13 cellular contexts compared by ENCODE assay signal in genomic region chr11:9396752-9397151, GRCh38. TPM values are rescaled to one million over a fixed set of nuclear protein-coding genes. Genes with fewer than 3 reads are reported as not detected.
DNase-seq lines count a peak whose midpoint lies in the region; ATAC-seq and TF ChIP-seq lines count a peak whose summit lies in the region.
"Had no signal": no experiment of that assay in that cellular context is flagged by ENCODE, and none has a peak within 500 bp of the region (broad histone marks: within the 10 kb centered on the region; RNA-seq: fewer than 3 reads in every experiment).

No MANE protein-coding gene starts in this region.

- H3K27ac Mint-ChIP-seq in activated CD8-positive, alpha-beta T cell treated with anti-CD3 and anti-CD28 coated beads for 36 hours: peak overlapping the region; percentile 64

- no peak for TF ChIP-seq CTCF in cardiac muscle cell (IDR thresholded peaks at IDR 0.05; ENCODE audit: low read depth, low read length)
- TF ChIP-seq CTCF in heart right ventricle (IDR thresholded peaks at IDR 0.05): no peak
- no peak for TF ChIP-seq CTCF in activated CD8-positive, alpha-beta T cell treated with anti-CD3 and anti-CD28 coated beads for 36 hours (IDR thresholded peaks at IDR 0.05)
- no peak for TF ChIP-seq CTCF in upper lobe of left lung (IDR thresholded peaks at IDR 0.05)

- CTCF ChIA-PET in activated CD8-positive, alpha-beta T cell treated with anti-CD3 and anti-CD28 coated beads for 36 hours (lab: Charles Lee): no interaction called here

- no peak for ATAC-seq in heart right ventricle
- peak; percentile 52 for ATAC-seq in HG02840 (IDR thresholded peaks at IDR 0.05; ENCODE audit: low FRiP score, unreplicated experiment)
- peak; percentile 67 for ATAC-seq in activated CD8-positive, alpha-beta T cell treated with anti-CD3 and anti-CD28 coated beads for 36 hours
- ATAC-seq in HG02763 (IDR thresholded peaks at IDR 0.05; ENCODE audit: unreplicated experiment): no peak
- no peak for ATAC-seq in upper lobe of left lung (ENCODE audit: low FRiP score in 2 of 2)
- ATAC-seq: left lobe of liver had no signal

- no peaks in the 10 kb centered on the region for H3K27me3 Mint-ChIP-seq in activated CD8-positive, alpha-beta T cell treated with anti-CD3 and anti-CD28 coated beads for 36 hours

- intact Hi-C loops in heart right ventricle (cut with DNase I): no loop called here
- intact Hi-C loops in activated CD8-positive, alpha-beta T cell treated with anti-CD3 and anti-CD28 coated beads for 36 hours (cut with micrococcal nuclease): loop anchor here (10.0 kb wide), 1 partner anchor 112 kb away; no protein-coding TSS in a partner anchor

- H3K4me3 ChIP-seq in cardiac muscle cell (no peak overlapping the region), heart right ventricle (no peak overlapping the region), upper lobe of left lung (no peak overlapping the region)

- DNase-seq in cardiac muscle cell (ENCODE audit: low read depth in 1 of 2, low spot score in 1 of 2) (no peak), heart right ventricle (no peak), hepatic stellate cell (ENCODE audit: low spot score) (no peak), cortex of kidney (lab: John Stamatoyannopoulos, UW) (no peak), upper lobe of left lung (no peak)
- no peak for DNase-seq in activated CD8-positive, alpha-beta T cell treated with anti-CD3 and anti-CD28 coated beads for 36 hours
- DNase-seq: activated CD8-positive, alpha-beta memory T cell treated with anti-CD3 and anti-CD28 coated beads, Interleukin-2, amount 50 U/mL, for 48 hours; foreskin fibroblast; NCI-H69 had no signal

- no peak overlapping the region for H3K4me3 Mint-ChIP-seq in activated CD8-positive, alpha-beta T cell treated with anti-CD3 and anti-CD28 coated beads for 36 hours

- H3K36me3 Mint-ChIP-seq in activated CD8-positive, alpha-beta T cell treated with anti-CD3 and anti-CD28 coated beads for 36 hours (ENCODE audit: low read depth): peaks cover 42% of the 10 kb centered on the region

- TF ChIP-seq POLR2A in upper lobe of left lung (IDR thresholded peaks at IDR 0.05): no peak

- TF ChIP-seq EP300 in upper lobe of left lung (IDR thresholded peaks at IDR 0.05): no peak

- WGBS in heart right ventricle, 2 donors: 94 to 95% methylated on average over 3 of the region's 3 CpGs
- WGBS in upper lobe of left lung, 2 donors: 96 to 98% methylated on average over 3 of the region's 3 CpGs

- H3K27ac ChIP-seq in cardiac muscle cell (peak overlapping the region; percentile 37), heart right ventricle (no peak overlapping the region), upper lobe of left lung (no peak overlapping the region)
- H3K27ac ChIP-seq: parathyroid adenoma had no signal

- no peaks in the 10 kb centered on the region for H3K9me3 Mint-ChIP-seq in activated CD8-positive, alpha-beta T cell treated with anti-CD3 and anti-CD28 coated beads for 36 hours

- no peaks in the 10 kb centered on the region for H3K9me3 ChIP-seq in cardiac muscle cell (ENCODE audit: low read depth)
- no peaks in the 10 kb centered on the region for H3K9me3 ChIP-seq in heart right ventricle
- no peaks in the 10 kb centered on the region for H3K9me3 ChIP-seq in upper lobe of left lung

- H3K27me3 ChIP-seq in cardiac muscle cell: no peaks in the 10 kb centered on the region
- H3K27me3 ChIP-seq in heart right ventricle: no peaks in the 10 kb centered on the region
- H3K27me3 ChIP-seq in upper lobe of left lung: no peaks in the 10 kb centered on the region

- H3K4me1 ChIP-seq in cardiac muscle cell (ENCODE audit: low read depth): no peaks in the 10 kb centered on the region
- peaks cover 0 to 43% (median 14%) of the 10 kb centered on the region in 9 donors for H3K4me1 ChIP-seq in heart right ventricle
- H3K4me1 ChIP-seq in upper lobe of left lung: peaks cover 0 to 24% (median 12%) of the 10 kb centered on the region in 4 donors

- peaks cover 8% of the 10 kb centered on the region for H3K36me3 ChIP-seq in cardiac muscle cell
- peaks cover 0 to 19% (median 0%) of the 10 kb centered on the region in 9 donors for H3K36me3 ChIP-seq in heart right ventricle
- no peaks in the 10 kb centered on the region for H3K36me3 ChIP-seq in upper lobe of left lung

- H3K4me1 Mint-ChIP-seq in activated CD8-positive, alpha-beta T cell treated with anti-CD3 and anti-CD28 coated beads for 36 hours (ENCODE audit: low read depth): peaks cover 58% of the 10 kb centered on the region

- POLR2A ChIA-PET in activated CD8-positive, alpha-beta T cell treated with anti-CD3 and anti-CD28 coated beads for 36 hours (lab: Charles Lee): no interaction called here

RNA-seq across cellular contexts. Expression of gene IPO7, which starts 12.3 kb away (rescaled TPM):
- total RNA-seq in cardiac muscle cell: 88.3 and 103 TPM in 2 replicates
- polyA plus RNA-seq in cardiac muscle cell: 10.1 and 11.2 TPM in 2 replicates
- 100 to 1,000 TPM; 129 to 169 (median 146) TPM for total RNA-seq in heart right ventricle
- polyA plus RNA-seq in heart right ventricle: 10 to 100 TPM; 24.1 to 56.3 TPM
- total RNA-seq in activated CD8-positive, alpha-beta T cell treated with anti-CD3 and anti-CD28 coated beads for 36 hours: 100 to 1,000 TPM; 181 to 186 TPM
- 100 to 1,000 TPM in 2 of 6 donors, 10 to 100 TPM in 4; 37.7 to 184 (median 94.8) TPM for total RNA-seq in upper lobe of left lung

Comparison
In these comparisons a context has a peak if more than half of its experiments do, and no peak if none do; other contexts are left out.
1. ATAC-seq: peak in HG02840 (single experiment) and activated CD8-positive, alpha-beta T cell treated with anti-CD3 and anti-CD28 coated beads for 36 hours (single experiment); none in heart right ventricle (0 of 8), HG02763 (single experiment) and upper lobe of left lung (0 of 2).